18 cellular contexts compared by ENCODE assay signal in genomic region chr3:66406841-66407240, GRCh38.
DNase-seq lines count a peak whose midpoint lies in the region; TF ChIP-seq lines count a peak whose summit lies in the region.
"Had no signal": no experiment of that assay in that cellular context is flagged by ENCODE, and none has a peak within 500 bp of the region (broad histone marks: within the 10 kb centered on the region; RNA-seq: fewer than 3 reads in every experiment).

No MANE protein-coding gene starts in this region.

- no peaks in the 10 kb centered on the region for H4K20me1 ChIP-seq in smooth muscle cell (ENCODE audit: low read depth)

- no peak overlapping the region for H2AFZ ChIP-seq in smooth muscle cell (ENCODE audit: low read depth)
- H2AFZ ChIP-seq: GM23338 had no signal

- no peak overlapping the region for H3K4me2 ChIP-seq in smooth muscle cell
- H3K4me2 ChIP-seq: A549, GM23338 had no signal

- intact Hi-C loops in ascending aorta (cut with DNase I) (loop anchor here (2.0 to 10.0 kb wide), 6 partner anchors 35 to 416 kb away; partner anchors contain the start of gene LRIG1), esophagus squamous epithelium (cut with DNase I) (loop anchor here (5.0 kb wide), 1 partner anchor 410 kb away; no protein-coding TSS in a partner anchor), stomach (cut with DNase I; ENCODE audit: low total_unique reads) (loop anchor here (5.0 to 10.0 kb wide), 2 partner anchors 98 to 410 kb away; partner anchors contain the start of gene LRIG1)

- POLR2A ChIA-PET in AG04450 (lab: Yijun Ruan, JAX) = no interaction called here

- no peaks in the 10 kb centered on the region for H3K9me3 Mint-ChIP-seq in T-helper 2 cell treated with Interferon-gamma antibody and Interleukin-4, amounts not matched to agents 5 μg/mL and 100 μg/mL, for 36 hours
- H3K9me3 Mint-ChIP-seq: CD4-positive, alpha-beta memory T cell; GM23338; IgD-negative memory B cell had no signal

- no peak for TF ChIP-seq EP300 in stomach (IDR thresholded peaks at IDR 0.05)

- TF ChIP-seq POLR2A in esophagus squamous epithelium (IDR thresholded peaks at IDR 0.05) = no peak
- TF ChIP-seq POLR2A in stomach (IDR thresholded peaks at IDR 0.05) = no peak

- peaks cover 4% of the 10 kb centered on the region; the same call in 1 of the 2 replicates for H3K9me3 ChIP-seq in AG04450 (ENCODE audit: control insufficient read depth, insufficient read depth, low read length)
- H3K9me3 ChIP-seq in ascending aorta = no peaks in the 10 kb centered on the region
- no peaks in the 10 kb centered on the region for H3K9me3 ChIP-seq in esophagus squamous epithelium
- H3K9me3 ChIP-seq in stomach = no peaks in the 10 kb centered on the region
- no peaks in the 10 kb centered on the region for H3K9me3 ChIP-seq in smooth muscle cell (replicated peaks; ENCODE audit: low read depth)
- H3K9me3 ChIP-seq: A549 had no signal

- H3K27me3 Mint-ChIP-seq in T-helper 2 cell treated with Interferon-gamma antibody and Interleukin-4, amounts not matched to agents 5 μg/mL and 100 μg/mL, for 36 hours (ENCODE audit: low read depth) = no peaks in the 10 kb centered on the region
- H3K27me3 Mint-ChIP-seq: CD4-positive, alpha-beta memory T cell; IgD-negative memory B cell had no signal

- H3F3A ChIP-seq in smooth muscle cell (ENCODE audit: low read depth) = peaks cover 7% of the 10 kb centered on the region

- H3K27ac ChIP-seq in AG04450 (ENCODE audit: low read depth, low read length) (peak overlapping the region; percentile 31), ascending aorta (peak overlapping the region; percentile 80 to 93), esophagus squamous epithelium (peak overlapping the region in 3 of 4 donors; percentile 27 to 47 (median 35)), stomach (peak overlapping the region in 3 of 5 donors; percentile 53 to 83 (median 82)), smooth muscle cell (ENCODE audit: low read depth) (no peak overlapping the region)
- H3K27ac ChIP-seq: A549 had no signal

- no peak overlapping the region for H3K4me3 ChIP-seq in AG04450 (ENCODE audit: low read depth, low read length)
- H3K4me3 ChIP-seq in ascending aorta = no peak overlapping the region
- no peak overlapping the region for H3K4me3 ChIP-seq in esophagus squamous epithelium
- H3K4me3 ChIP-seq in stomach = no peak overlapping the region
- H3K4me3 ChIP-seq in smooth muscle cell = no peak overlapping the region
- H3K4me3 ChIP-seq: A549, GM23338 had no signal

- H3K4me3 Mint-ChIP-seq in T-helper 2 cell treated with Interferon-gamma antibody and Interleukin-4, amounts not matched to agents 5 μg/mL and 100 μg/mL, for 36 hours = no peak overlapping the region
- H3K4me3 Mint-ChIP-seq: CD4-positive, alpha-beta memory T cell; GM23338; IgD-negative memory B cell had no signal

- 69 to 76% methylated on average over 6 of the region's 6 CpGs for WGBS in esophagus squamous epithelium, 2 donors
- WGBS in stomach, 5 donors = 53 to 84% (median 80%) methylated on average over 6 of the region's 6 CpGs
- 92% methylated on average over 6 of the region's 6 CpGs for WGBS in smooth muscle cell (ENCODE audit: low lambda C conversion rate)

- H3K36me3 ChIP-seq in ascending aorta (peaks cover 29 to 35% of the 10 kb centered on the region in 2 donors), esophagus squamous epithelium (peaks cover 0 to 92% (median 0%) of the 10 kb centered on the region in 3 donors), stomach (peaks cover 49 to 97% (median 87%) of the 10 kb centered on the region in 4 donors), smooth muscle cell (ENCODE audit: low read depth) (no peaks in the 10 kb centered on the region)

- no peak overlapping the region for H3K9ac ChIP-seq in smooth muscle cell (ENCODE audit: low read depth)

- CTCF ChIA-PET in AG04450 (lab: Charles Lee) = interaction anchor here (0.7 to 5.1 kb wide), 28 partner anchors 10 to 427 kb away, joined by 3 to 68 read pairs (median 8); no protein-coding TSS in a partner anchor

- no peaks in the 10 kb centered on the region for H3K27me3 ChIP-seq in AG04450 (ENCODE audit: control insufficient read depth, insufficient read depth, low read length)
- no peaks in the 10 kb centered on the region for H3K27me3 ChIP-seq in ascending aorta
- no peaks in the 10 kb centered on the region for H3K27me3 ChIP-seq in esophagus squamous epithelium
- H3K27me3 ChIP-seq in stomach = no peaks in the 10 kb centered on the region
- H3K27me3 ChIP-seq in smooth muscle cell (ENCODE audit: low read depth) = no peaks in the 10 kb centered on the region

- DNase-seq in AG04450 (ENCODE audit: low read depth, low spot score) (no peak), ascending aorta (ENCODE audit: low spot score in 2 of 2) (peak in 1 of 2 donors; percentile 53), esophagus squamous epithelium (lab: John Stamatoyannopoulos, UW) (no peak), stomach (no peak), NCI-H146 treated with DMSO at 0.1 percent for 48 hours (lab: John Stamatoyannopoulos, UW; ENCODE audit: unreplicated experiment) (no peak), SKM-1 treated with dmso at 0.1 percent for 144 hours (lab: John Stamatoyannopoulos, UW; ENCODE audit: unreplicated experiment) (no peak), smooth muscle cell (lab: John Stamatoyannopoulos, UW; ENCODE audit: unreplicated experiment) (no peak)
- no peak for DNase-seq in T-helper 2 cell treated with Interferon-gamma antibody and Interleukin-4, amounts not matched to agents 5 μg/mL and 100 μg/mL, for 36 hours (ENCODE audit: low spot score)
- DNase-seq: CD4-positive, alpha-beta memory T cell; DND-41; GDM1; NCI-H1436 treated with DMSO at 0.1 percent for 48 hours; NCI-H2081 treated with DMSO at 0.1 percent for 48 hours; NCI-H526 treated with DMSO at 0.1 percent for 48 hours; NK-92 treated with Interleukin-12 subunit alpha and Interleukin-12 subunit beta, amount 100 ng/mL, for 24 hours had no signal

- no peak overlapping the region for H3K27ac Mint-ChIP-seq in T-helper 2 cell treated with Interferon-gamma antibody and Interleukin-4, amounts not matched to agents 5 μg/mL and 100 μg/mL, for 36 hours
- H3K27ac Mint-ChIP-seq: IgD-negative memory B cell had no signal

- no peak for TF ChIP-seq CTCF in AG04450 (IDR thresholded peaks at IDR 0.05; ENCODE audit: low read depth, low read length)
- TF ChIP-seq CTCF in ascending aorta (IDR thresholded peaks at IDR 0.05) = no peak
- TF ChIP-seq CTCF in esophagus squamous epithelium (IDR thresholded peaks at IDR 0.05) = no peak
- TF ChIP-seq CTCF in stomach (IDR thresholded peaks at IDR 0.05) = no peak
- TF ChIP-seq CTCF in smooth muscle cell (IDR thresholded peaks at IDR 0.05; ENCODE audit: borderline replicate concordance, insufficient read depth, poor library complexity, severe bottlenecking) = no peak

- H3K4me1 Mint-ChIP-seq in T-helper 2 cell treated with Interferon-gamma antibody and Interleukin-4, amounts not matched to agents 5 μg/mL and 100 μg/mL, for 36 hours (ENCODE audit: low read depth) = peaks cover 6% of the 10 kb centered on the region

- peaks cover 24 to 64% of the 10 kb centered on the region in 2 donors for H3K4me1 ChIP-seq in ascending aorta
- H3K4me1 ChIP-seq in esophagus squamous epithelium = peaks cover 0 to 71% (median 17%) of the 10 kb centered on the region in 3 donors
- peaks cover 53 to 99% (median 71%) of the 10 kb centered on the region in 4 donors for H3K4me1 ChIP-seq in stomach
- H3K4me1 ChIP-seq in smooth muscle cell (ENCODE audit: low read depth) = peaks cover 21% of the 10 kb centered on the region
- H3K4me1 ChIP-seq: A549 had no signal

- H3K36me3 Mint-ChIP-seq in T-helper 2 cell treated with Interferon-gamma antibody and Interleukin-4, amounts not matched to agents 5 μg/mL and 100 μg/mL, for 36 hours (ENCODE audit: low read depth) = peaks cover 34% of the 10 kb centered on the region

- peaks cover 5% of the 10 kb centered on the region for H3K79me2 ChIP-seq in smooth muscle cell (ENCODE audit: low read depth)
